8 cellular contexts compared by ENCODE assay signal in genomic region chr10:13712799-13713581, GRCh38.
DNase-seq lines count a peak whose midpoint lies in the region; ATAC-seq and TF ChIP-seq lines count a peak whose summit lies in the region.

No MANE protein-coding gene starts in this region.

- TF ChIP-seq CTCF in neural crest cell (conservative IDR thresholded peaks at IDR 0.05), result no peak

- no peak for TF ChIP-seq POLR2A in erythroblast (IDR thresholded peaks at IDR 0.05; ENCODE audit: low read length)

- peak overlapping the region; percentile 48 for H3K27ac Mint-ChIP-seq in neural crest cell (ENCODE audit: unreplicated experiment)

- H3K36me3 Mint-ChIP-seq in neural crest cell (ENCODE audit: low read depth), result peaks cover 8% of the 10 kb centered on the region

- no peaks in the 10 kb centered on the region for H3K9me3 Mint-ChIP-seq in neural crest cell

- peaks cover 77% of the 10 kb centered on the region for H3K27me3 Mint-ChIP-seq in neural crest cell (ENCODE audit: low read depth)

- H3K4me1 Mint-ChIP-seq in neural crest cell, result peaks cover 79% of the 10 kb centered on the region

- DNase-seq in EH (ENCODE audit: low read depth), result peak; percentile 99
- DNase-seq in GM19240 (ENCODE audit: insufficient read length, low spot score), result peak; percentile 51
- DNase-seq in SIG-M5 treated with dmso at 0.1 percent for 504 hours (lab: John Stamatoyannopoulos, UW; ENCODE audit: unreplicated experiment), result peak; percentile 86
- peak; percentile 22 to 28 for DNase-seq in erythroblast (lab: John Stamatoyannopoulos, UW)
- DNase-seq in neural crest cell (ENCODE audit: low read depth, low spot score), result no peak
- no peak for DNase-seq in NCI-H526 (lab: John Stamatoyannopoulos, UW)
- no peak for DNase-seq in putamen (ENCODE audit: low spot score)

- peak overlapping the region; percentile 18 for H3K4me3 Mint-ChIP-seq in neural crest cell

- ATAC-seq in HG03159 (IDR thresholded peaks at IDR 0.05; ENCODE audit: unreplicated experiment), result peak; percentile 81

Comparison
In these comparisons a context has a peak if more than half of its experiments do, and no peak if none do; other contexts are left out.
1. DNase-seq: peak in EH (single experiment), GM19240 (single experiment), SIG-M5 treated with dmso at 0.1 percent for 504 hours (single experiment) and erythroblast (2 of 2); none in neural crest cell (single experiment), NCI-H526 (0 of 2) and putamen (single experiment).